ENCODE assay signal across 9 cellular contexts in the genomic region with DNA sequence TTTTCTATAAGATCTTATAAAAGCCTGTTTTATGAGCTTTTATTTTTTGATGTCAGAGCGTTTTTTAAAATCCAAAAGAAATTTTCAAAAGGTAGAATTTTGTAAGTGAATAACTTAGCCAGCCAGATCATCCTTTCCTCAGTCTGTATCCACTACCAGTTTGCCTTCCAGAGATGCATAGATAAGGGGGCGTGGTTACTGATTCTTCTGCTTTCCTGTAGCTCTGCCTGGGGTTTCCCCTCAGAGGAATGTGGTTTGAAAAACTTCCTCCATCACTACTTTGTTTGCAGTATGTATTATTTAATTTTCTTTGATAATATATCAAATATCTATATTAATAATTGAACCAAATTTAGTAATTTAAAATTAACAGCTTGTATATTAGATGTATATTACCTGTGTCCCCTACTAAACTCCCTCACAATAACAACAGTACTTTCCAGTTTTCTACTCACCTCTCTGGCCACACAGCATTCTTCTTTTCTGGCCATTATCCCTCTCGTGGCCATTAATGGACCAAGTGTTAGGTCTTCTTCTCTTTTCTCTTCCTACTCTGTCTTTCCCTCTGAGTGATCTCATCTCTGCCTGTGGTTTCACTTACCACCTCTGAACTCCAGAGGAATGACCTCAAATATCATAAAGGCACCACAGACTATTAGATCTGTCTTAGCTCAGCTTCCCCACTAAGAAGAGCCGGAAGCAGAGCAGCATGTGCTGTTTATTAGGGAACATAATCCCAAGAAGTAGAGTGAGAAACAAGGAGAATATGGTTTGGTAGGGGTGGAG.
DNase-seq lines count a peak whose midpoint lies in the region; ATAC-seq and TF ChIP-seq lines count a peak whose summit lies in the region.
"Had no signal": no experiment of that assay in that cellular context is flagged by ENCODE, and none has a peak within 500 bp of the region (broad histone marks: within the 10 kb centered on the region; RNA-seq: fewer than 3 reads in every experiment).

No MANE protein-coding gene starts in this region.

- peak; percentile 55 for ATAC-seq in GM19438 (IDR thresholded peaks at IDR 0.05; ENCODE audit: low read depth, unreplicated experiment)
- peak; percentile 47 for ATAC-seq in HG03571 (IDR thresholded peaks at IDR 0.05; ENCODE audit: unreplicated experiment)
- ATAC-seq in activated naive CD8-positive, alpha-beta T cell treated with anti-CD3 and anti-CD28 coated beads, Interleukin-2, amount 50 U/mL, for 24 hours, result peak; percentile 68

- H3K4me1 Mint-ChIP-seq in activated naive CD8-positive, alpha-beta T cell treated with anti-CD3 and anti-CD28 coated beads, Interleukin-2, amount 50 U/mL, for 24 hours, result peaks cover 56% of the 10 kb centered on the region

- intact Hi-C loops in breast epithelium (cut with DNase I; ENCODE audit: low total_unique reads) (no loop called here), posterior cingulate gyrus (cut with DNase I) (no loop called here)

- no peak for TF ChIP-seq POLR2A in breast epithelium (IDR thresholded peaks at IDR 0.05)

- no peak overlapping the region for H3K4me3 ChIP-seq in breast epithelium

- H3K36me3 ChIP-seq in breast epithelium, result no peaks in the 10 kb centered on the region

- no peak overlapping the region for H3K27ac ChIP-seq in breast epithelium

- H3K27me3 Mint-ChIP-seq in activated naive CD8-positive, alpha-beta T cell treated with anti-CD3 and anti-CD28 coated beads, Interleukin-2, amount 50 U/mL, for 24 hours, result no peaks in the 10 kb centered on the region
- H3K27me3 Mint-ChIP-seq: CD8-positive, alpha-beta memory T cell had no signal

- H3K4me1 ChIP-seq in breast epithelium, result no peaks in the 10 kb centered on the region

- no peaks in the 10 kb centered on the region for H3K9me3 Mint-ChIP-seq in activated naive CD8-positive, alpha-beta T cell treated with anti-CD3 and anti-CD28 coated beads, Interleukin-2, amount 50 U/mL, for 24 hours
- H3K9me3 Mint-ChIP-seq: CD8-positive, alpha-beta memory T cell had no signal

- DNase-seq in AG08396 (ENCODE audit: low spot score), result peak; percentile 3
- DNase-seq in activated naive CD8-positive, alpha-beta T cell treated with anti-CD3 and anti-CD28 coated beads, Interleukin-2, amount 50 U/mL, for 24 hours, result peak; percentile 14
- no peak for DNase-seq in NCI-H2081 treated with DMSO at 0.1 percent for 48 hours (lab: John Stamatoyannopoulos, UW)
- no peak for DNase-seq in breast epithelium (ENCODE audit: low spot score in 2 of 2)
- DNase-seq in T1000 (lab: John Stamatoyannopoulos, UW), result no peak
- DNase-seq in posterior cingulate gyrus, result no peak

- peaks cover 2% of the 10 kb centered on the region for H3K36me3 Mint-ChIP-seq in activated naive CD8-positive, alpha-beta T cell treated with anti-CD3 and anti-CD28 coated beads, Interleukin-2, amount 50 U/mL, for 24 hours (ENCODE audit: low read depth)
- H3K36me3 Mint-ChIP-seq: CD8-positive, alpha-beta memory T cell had no signal

- H3K4me3 Mint-ChIP-seq in activated naive CD8-positive, alpha-beta T cell treated with anti-CD3 and anti-CD28 coated beads, Interleukin-2, amount 50 U/mL, for 24 hours, result no peak overlapping the region
- H3K4me3 Mint-ChIP-seq: CD8-positive, alpha-beta memory T cell had no signal

- no peaks in the 10 kb centered on the region for H3K27me3 ChIP-seq in breast epithelium

- H3K27ac Mint-ChIP-seq in activated naive CD8-positive, alpha-beta T cell treated with anti-CD3 and anti-CD28 coated beads, Interleukin-2, amount 50 U/mL, for 24 hours, result no peak overlapping the region
- H3K27ac Mint-ChIP-seq: CD8-positive, alpha-beta memory T cell had no signal

- H3K9me3 ChIP-seq in breast epithelium, result no peaks in the 10 kb centered on the region

- TF ChIP-seq CTCF in breast epithelium (IDR thresholded peaks at IDR 0.05), result no peak

Comparison
In these comparisons a context has a peak if more than half of its experiments do, and no peak if none do; other contexts are left out.
1. DNase-seq: peak in AG08396 (single experiment) and activated naive CD8-positive, alpha-beta T cell treated with anti-CD3 and anti-CD28 coated beads, Interleukin-2, amount 50 U/mL, for 24 hours (single experiment); none in NCI-H2081 treated with DMSO at 0.1 percent for 48 hours (single experiment), breast epithelium (0 of 2), T1000 (single experiment) and posterior cingulate gyrus (0 of 10).
2. Peak in every context shown above with its lines, with median percentiles within 50 percentile points of each other: ATAC-seq.